20 cellular contexts compared by ENCODE assay signal in the genomic region with DNA sequence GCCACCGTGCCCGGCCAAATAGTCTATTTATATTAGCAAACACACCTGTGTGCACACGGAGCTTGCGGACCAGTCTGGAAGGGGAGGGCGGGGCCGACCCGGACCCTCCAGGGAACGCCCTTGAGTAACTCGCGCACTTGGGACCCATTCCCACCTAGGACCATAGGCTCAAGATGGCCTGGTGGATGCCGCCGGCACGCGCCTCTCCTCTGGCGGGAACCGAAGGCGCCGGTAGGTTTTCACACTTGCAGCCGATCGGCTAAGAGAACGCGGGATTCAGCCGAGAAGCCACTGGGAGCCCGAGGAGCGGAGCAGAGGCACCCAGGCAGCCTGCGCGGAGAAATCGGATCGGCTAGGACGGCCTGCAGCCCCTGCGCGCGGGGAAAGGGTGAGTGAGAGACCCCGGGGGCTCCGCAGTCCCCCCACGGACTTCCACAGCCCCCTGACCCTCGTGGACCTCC. TPM values are rescaled to one million over a fixed set of nuclear protein-coding genes. Genes with fewer than 3 reads are reported as not detected.
DNase-seq lines count a peak whose midpoint lies in the region; ATAC-seq lines count a peak whose summit lies in the region.
"Had no signal": no experiment of that assay in that cellular context is flagged by ENCODE, and none has a peak within 500 bp of the region (broad histone marks: within the 10 kb centered on the region; RNA-seq: fewer than 3 reads in every experiment).

No MANE protein-coding gene starts in this region.

- H3K4me3 Mint-ChIP-seq in stimulated activated effector memory CD8-positive, alpha-beta T cell treated with anti-CD3 and anti-CD28 coated beads, Interleukin-12 subunit alpha, Interleukin-12 subunit beta, amount 100 ng/mL, for 72 hours, result peak overlapping the region; percentile 14
- H3K4me3 Mint-ChIP-seq: activated CD4-positive, alpha-beta memory T cell treated with anti-CD3 and anti-CD28 coated beads, Interleukin-2, amount 10 ng/mL, durations not matched to agents 7 days and 5 days; activated naive CD8-positive, alpha-beta T cell treated with anti-CD3 and anti-CD28 coated beads for 36 hours; activated T-cell treated with anti-CD3 and anti-CD28 coated beads, Interleukin-2, amount 50 U/mL, for 24 hours had no signal

- peaks cover 8% of the 10 kb centered on the region for H3K9me3 Mint-ChIP-seq in stimulated activated effector memory CD8-positive, alpha-beta T cell treated with anti-CD3 and anti-CD28 coated beads, Interleukin-12 subunit alpha, Interleukin-12 subunit beta, amount 100 ng/mL, for 72 hours

- peaks cover 44% of the 10 kb centered on the region for H3K36me3 ChIP-seq in HUES64 (ENCODE audit: insufficient read depth, low read length)
- H3K36me3 ChIP-seq: thyroid gland had no signal

- H3K27me3 ChIP-seq in HUES64 (ENCODE audit: insufficient read depth, low read length), result peaks cover 33% of the 10 kb centered on the region; the same call in 1 of the 2 replicates

- peak overlapping the region; percentile 66 for H3K27ac ChIP-seq in HUES64 (ENCODE audit: low read depth, low read length)
- H3K27ac ChIP-seq: thyroid gland had no signal

- H3K9ac ChIP-seq in HUES64 (ENCODE audit: low read depth, low read length), result peak overlapping the region; percentile 87

- peak; percentile 14 for ATAC-seq in left lobe of liver
- no peak for ATAC-seq in stimulated activated effector memory CD8-positive, alpha-beta T cell treated with anti-CD3 and anti-CD28 coated beads, Interleukin-12 subunit alpha, Interleukin-12 subunit beta, amount 100 ng/mL, for 72 hours
- no peak for ATAC-seq in GM21576 (IDR thresholded peaks at IDR 0.05; ENCODE audit: unreplicated experiment)
- ATAC-seq: GM12878 had no signal

- DNase-seq in ecto neural progenitor cell (ENCODE audit: low spot score) (peak; percentile 57), left lobe of liver (ENCODE audit: low spot score) (no peak), SHP77 treated with DMSO at 0.1 percent for 48 hours (lab: John Stamatoyannopoulos, UW) (no peak), NCI-H524 treated with DMSO at 0.1 percent for 48 hours (lab: John Stamatoyannopoulos, UW) (no peak)
- no peak for DNase-seq in stimulated activated effector memory CD8-positive, alpha-beta T cell treated with anti-CD3 and anti-CD28 coated beads, Interleukin-12 subunit alpha, Interleukin-12 subunit beta, amount 100 ng/mL, for 72 hours (ENCODE audit: low spot score in 2 of 2)
- DNase-seq: activated CD4-positive, alpha-beta memory T cell treated with anti-CD3 and anti-CD28 coated beads, Interleukin-2, amount 10 ng/mL, durations not matched to agents 7 days and 5 days; activated naive CD8-positive, alpha-beta T cell treated with anti-CD3 and anti-CD28 coated beads for 36 hours; activated T-cell treated with anti-CD3 and anti-CD28 coated beads, Interleukin-2, amount 50 U/mL, for 24 hours; central memory CD4-positive, alpha-beta T cell; effector memory CD8-positive, alpha-beta T cell; GDM1; hypothalamus; Kasumi-1; naive thymus-derived CD4-positive, alpha-beta T cell; NCI-H1105 treated with DMSO at 0.1 percent for 48 hours; SW 1271; thyroid gland had no signal

- WGBS in HUES64, result 65% methylated on average over 37 of the region's 37 CpGs

- H3K4me3 ChIP-seq in HUES64 (ENCODE audit: low read length), result peak overlapping the region; percentile 76
- H3K4me3 ChIP-seq: GM12878, thyroid gland had no signal

- no peaks in the 10 kb centered on the region for H3K36me3 Mint-ChIP-seq in stimulated activated effector memory CD8-positive, alpha-beta T cell treated with anti-CD3 and anti-CD28 coated beads, Interleukin-12 subunit alpha, Interleukin-12 subunit beta, amount 100 ng/mL, for 72 hours

- H3K9me3 ChIP-seq in HUES64 (ENCODE audit: insufficient read depth, low read depth, low read length), result no peaks in the 10 kb centered on the region
- H3K9me3 ChIP-seq: thyroid gland had no signal

- 0 out of 2 replicates have a peak, but pooled peaks cover 6% of the 10 kb centered on the region for H3K4me1 ChIP-seq in HUES64 (ENCODE audit: insufficient read depth, low read length)

- no peak overlapping the region for H3K27ac Mint-ChIP-seq in stimulated activated effector memory CD8-positive, alpha-beta T cell treated with anti-CD3 and anti-CD28 coated beads, Interleukin-12 subunit alpha, Interleukin-12 subunit beta, amount 100 ng/mL, for 72 hours
- H3K27ac Mint-ChIP-seq: activated CD4-positive, alpha-beta memory T cell treated with anti-CD3 and anti-CD28 coated beads, Interleukin-2, amount 10 ng/mL, durations not matched to agents 7 days and 5 days; activated naive CD8-positive, alpha-beta T cell treated with anti-CD3 and anti-CD28 coated beads for 36 hours; activated T-cell treated with anti-CD3 and anti-CD28 coated beads, Interleukin-2, amount 50 U/mL, for 24 hours; effector memory CD8-positive, alpha-beta T cell; naive thymus-derived CD4-positive, alpha-beta T cell had no signal

- peaks cover 6% of the 10 kb centered on the region for H3K4me1 Mint-ChIP-seq in stimulated activated effector memory CD8-positive, alpha-beta T cell treated with anti-CD3 and anti-CD28 coated beads, Interleukin-12 subunit alpha, Interleukin-12 subunit beta, amount 100 ng/mL, for 72 hours

RNA-seq across cellular contexts. Expression of a gene that starts 18.9 kb away (rescaled TPM):
- 23.7 TPM for polyA plus RNA-seq in HUES64 (2013, experiment 1 of 2)
- polyA plus RNA-seq in HUES64 (2013, experiment 2 of 2), result 25.2 TPM
- total RNA-seq in left lobe of liver, result 7.0 TPM

RNA-seq across cellular contexts. Expression of a gene that starts 57.8 kb away (rescaled TPM):
- 93.0 TPM for polyA plus RNA-seq in HUES64 (2013, experiment 1 of 2)
- polyA plus RNA-seq in HUES64 (2013, experiment 2 of 2), result 91.9 TPM
- total RNA-seq in left lobe of liver, result 131 TPM
